In genomic region chr22:37198290-37199102, GRCh38 we compare ENCODE assay signal across 8 cellular contexts. TPM values are rescaled to one million over a fixed set of nuclear protein-coding genes. Genes with fewer than 3 reads are reported as not detected.
DNase-seq lines count a peak whose midpoint lies in the region; ATAC-seq and TF ChIP-seq lines count a peak whose summit lies in the region.

No MANE protein-coding gene starts in this region.

- H3K4me1 Mint-ChIP-seq in activated T-cell treated with anti-CD3 and anti-CD28 coated beads, Interleukin-2, amount 50 U/mL, for 72 hours (ENCODE audit: low read depth): peaks cover 66% of the 10 kb centered on the region

- CTCF ChIA-PET in Panc1 (lab: Charles Lee): interaction anchor here (1.0 to 1.4 kb wide), 3 partner anchors 31 to 122 kb away, joined by 3 to 4 read pairs (median 3); no protein-coding TSS in a partner anchor

- 2% methylated on average over 46 of the region's 51 CpGs for WGBS in esophagus muscularis mucosa

- peak overlapping the region; percentile 69 for H3K4me3 ChIP-seq in GM06990 (replicated peaks; ENCODE audit: low read depth, low read length)
- peak overlapping the region; percentile 51 to 66 for H3K4me3 ChIP-seq in Panc1 (ENCODE audit: low read depth in 2 of 2, low read length in 2 of 2)
- H3K4me3 ChIP-seq in esophagus muscularis mucosa: peak overlapping the region; percentile 74 to 82 (median 76)
- peak overlapping the region; percentile 56 to 96 for H3K4me3 ChIP-seq in muscle layer of colon (ENCODE audit: low read depth in 1 of 2, low read length in 2 of 2)

- peak overlapping the region; percentile 92 for H3K9ac ChIP-seq in muscle layer of colon (ENCODE audit: low read length)

- H3K27me3 ChIP-seq in GM06990 (replicated peaks; ENCODE audit: control insufficient read depth, insufficient read depth, low read length) (no peaks in the 10 kb centered on the region), Panc1 (ENCODE audit: control insufficient read depth, insufficient read depth, low read length) (no peaks in the 10 kb centered on the region), esophagus muscularis mucosa (no peaks in the 10 kb centered on the region), muscle layer of colon (ENCODE audit: control insufficient read depth in 1 of 2, insufficient read depth in 2 of 2, low read length in 2 of 2) (no peaks in the 10 kb centered on the region)

- H3K9me3 Mint-ChIP-seq in activated T-cell treated with anti-CD3 and anti-CD28 coated beads, Interleukin-2, amount 50 U/mL, for 72 hours: no peaks in the 10 kb centered on the region

- H3K27ac ChIP-seq in Panc1 (ENCODE audit: low read length) (peak overlapping the region; percentile 94), esophagus muscularis mucosa (replicated peaks in 1 of 4) (peak overlapping the region; percentile 97 to 98 (median 97)), muscle layer of colon (ENCODE audit: low read depth, low read length) (peak overlapping the region; percentile 89)

- TF ChIP-seq EP300 in esophagus muscularis mucosa (IDR thresholded peaks at IDR 0.05): no peak

- H3K4me1 ChIP-seq in Panc1 (ENCODE audit: control insufficient read depth, insufficient read depth, low read length) (peaks cover 49% of the 10 kb centered on the region), esophagus muscularis mucosa (peaks cover 40 to 46% (median 44%) of the 10 kb centered on the region in 4 donors), muscle layer of colon (ENCODE audit: insufficient read depth, low read length) (peaks cover 32% of the 10 kb centered on the region)

- BruUV-seq in Panc1 (replicated peaks; lab: Mats Ljungman, UMichigan): no TSS peak

- H3K9me3 ChIP-seq in Panc1 (ENCODE audit: control insufficient read depth, insufficient read depth, low read depth, low read length) (no peaks in the 10 kb centered on the region), esophagus muscularis mucosa (no peaks in the 10 kb centered on the region), muscle layer of colon (ENCODE audit: low read length) (no peaks in the 10 kb centered on the region)

- ATAC-seq in HG03432 (IDR thresholded peaks at IDR 0.05; ENCODE audit: unreplicated experiment): peak; percentile 28
- peak; percentile 41 for ATAC-seq in Panc1
- ATAC-seq in activated T-cell treated with anti-CD3 and anti-CD28 coated beads, Interleukin-2, amount 50 U/mL, for 72 hours (replicated peaks in 1 of 2): peak; percentile 39 to 48
- ATAC-seq in GM21529 (IDR thresholded peaks at IDR 0.05; ENCODE audit: unreplicated experiment): no peak

- no peak for TF ChIP-seq POLR2A in esophagus muscularis mucosa (IDR thresholded peaks at IDR 0.05; ENCODE audit: low read depth)

- intact Hi-C loops in Panc1 (cut with micrococcal nuclease; ENCODE audit: unreplicated experiment) (no loop called here), esophagus muscularis mucosa (cut with DNase I) (loop anchor here (1.0 kb wide), 1 partner anchor 31 kb away; no protein-coding TSS in a partner anchor)

- H3K27ac Mint-ChIP-seq in activated T-cell treated with anti-CD3 and anti-CD28 coated beads, Interleukin-2, amount 50 U/mL, for 72 hours: peak overlapping the region; percentile 89

- POLR2A ChIA-PET in Panc1 (lab: Charles Lee): interaction anchor here (0.6 kb wide), 1 partner anchor 118 kb away, joined by 3 read pairs; no protein-coding TSS in a partner anchor

- DNase-seq in GM06990 (ENCODE audit: extremely low read depth, insufficient read length) (peak; percentile 89), Panc1 (ENCODE audit: low read depth, low spot score) (no peak), esophagus muscularis mucosa (ENCODE audit: extremely low spot score) (no peak)
- DNase-seq in activated T-cell treated with anti-CD3 and anti-CD28 coated beads, Interleukin-2, amount 50 U/mL, for 72 hours: peak; percentile 91 to 96
- peak; percentile 99 for DNase-seq in stimulated activated CD8-positive, alpha-beta memory T cell treated with anti-CD3 and anti-CD28 coated beads, Interleukin-4, amount 100 ng/mL, for 48 hours

- H3K36me3 ChIP-seq in GM06990 (ENCODE audit: control insufficient read depth, insufficient read depth, low read length) (no peaks in the 10 kb centered on the region), Panc1 (ENCODE audit: control insufficient read depth, insufficient read depth, low read length) (no peaks in the 10 kb centered on the region), esophagus muscularis mucosa (no peaks in the 10 kb centered on the region), muscle layer of colon (ENCODE audit: insufficient read depth, low read length) (no peaks in the 10 kb centered on the region)

- in situ Hi-C loops in Panc1 (cut with HindIII; ENCODE audit: low pct_unique_long_range_greater_than_20kb, low sequenced_read_pairs): no loop called here

- no peaks in the 10 kb centered on the region for H3K27me3 Mint-ChIP-seq in activated T-cell treated with anti-CD3 and anti-CD28 coated beads, Interleukin-2, amount 50 U/mL, for 72 hours (ENCODE audit: low read depth)

- TF ChIP-seq CTCF in GM06990 (IDR thresholded peaks at IDR 0.05; ENCODE audit: insufficient read depth, low read length, poor library complexity, severe bottlenecking) (peak; percentile 84), Panc1 (IDR thresholded peaks at IDR 0.05) (peak; percentile 86), esophagus muscularis mucosa (IDR thresholded peaks at IDR 0.05) (peak; percentile 66 to 93 (median 93))

- H3K4me3 Mint-ChIP-seq in activated T-cell treated with anti-CD3 and anti-CD28 coated beads, Interleukin-2, amount 50 U/mL, for 72 hours: peak overlapping the region; percentile 83 to 91

- H3K36me3 Mint-ChIP-seq in activated T-cell treated with anti-CD3 and anti-CD28 coated beads, Interleukin-2, amount 50 U/mL, for 72 hours (ENCODE audit: insufficient read depth in 2 of 2): peaks cover 0 to 6% of the 10 kb centered on the region in 2 donors

RNA-seq across cellular contexts. Expression of gene C1QTNF6, which starts 10.4 kb away (rescaled TPM):
- total RNA-seq in Panc1 (2021; ENCODE audit: unreplicated experiment) (25.0 TPM), esophagus muscularis mucosa (1 to 10 TPM in 3 of 4 donors, under 1 TPM in 1; 0.83 to 2.9 (median 1.3) TPM)
- polyA plus RNA-seq in Panc1 (2012; ENCODE audit: insufficient read length): 24.0 TPM
- total RNA-seq in activated T-cell treated with anti-CD3 and anti-CD28 coated beads, Interleukin-2, amount 50 U/mL, for 72 hours: 10 to 100 TPM; 22.7 to 30.0 TPM

RNA-seq across cellular contexts. Expression of gene SSTR3, which starts 13.8 kb away (rescaled TPM):
- 0.08 TPM for total RNA-seq in Panc1 (2021; ENCODE audit: unreplicated experiment)
- not detected for polyA plus RNA-seq in Panc1 (2012; ENCODE audit: insufficient read length)
- 10 to 100 TPM in 1 of 2 donors, 1 to 10 TPM in 1; 10.0 to 14.6 TPM for total RNA-seq in activated T-cell treated with anti-CD3 and anti-CD28 coated beads, Interleukin-2, amount 50 U/mL, for 72 hours
- not detected for total RNA-seq in esophagus muscularis mucosa

RNA-seq across cellular contexts. Expression of gene RAC2, which starts 45.6 kb away (rescaled TPM):
- 1.5 TPM for total RNA-seq in Panc1 (2021; ENCODE audit: unreplicated experiment)
- 0.55 TPM for polyA plus RNA-seq in Panc1 (2012; ENCODE audit: insufficient read length)
- 100 to 1,000 TPM; 620 to 681 TPM for total RNA-seq in activated T-cell treated with anti-CD3 and anti-CD28 coated beads, Interleukin-2, amount 50 U/mL, for 72 hours
- 10 to 100 TPM in 1 of 4 donors, 1 to 10 TPM in 3; 4.1 to 21.9 (median 7.2) TPM for total RNA-seq in esophagus muscularis mucosa

RNA-seq across cellular contexts. Expression of gene IL2RB, which starts 48.8 kb away (rescaled TPM):
- 1.0 TPM for total RNA-seq in Panc1 (2021; ENCODE audit: unreplicated experiment)
- 0.59 TPM for polyA plus RNA-seq in Panc1 (2012; ENCODE audit: insufficient read length)
- 100 to 1,000 TPM; 313 to 440 TPM for total RNA-seq in activated T-cell treated with anti-CD3 and anti-CD28 coated beads, Interleukin-2, amount 50 U/mL, for 72 hours
- 1 to 10 TPM in 2 of 4 donors, under 1 TPM in 2; 0.19 to 2.9 (median 1.5) TPM for total RNA-seq in esophagus muscularis mucosa

Comparison
In these comparisons a context has a peak if more than half of its experiments do, and no peak if none do; other contexts are left out.
1. DNase-seq: peak in GM06990 (single experiment), activated T-cell treated with anti-CD3 and anti-CD28 coated beads, Interleukin-2, amount 50 U/mL, for 72 hours (2 of 2) and stimulated activated CD8-positive, alpha-beta memory T cell treated with anti-CD3 and anti-CD28 coated beads, Interleukin-4, amount 100 ng/mL, for 48 hours (single experiment); none in Panc1 (single experiment) and esophagus muscularis mucosa (single experiment).
2. RNA of gene SSTR3, which starts 13.8 kb away (total RNA-seq): 10.0 to 14.6 TPM in activated T-cell treated with anti-CD3 and anti-CD28 coated beads, Interleukin-2, amount 50 U/mL, for 72 hours; 0.08 TPM in Panc1 (single experiment) and not detected in esophagus muscularis mucosa; every median in the first group is over 10 times any median in the second.
3. RNA of gene RAC2, which starts 45.6 kb away (total RNA-seq): 620 to 681 TPM in activated T-cell treated with anti-CD3 and anti-CD28 coated beads, Interleukin-2, amount 50 U/mL, for 72 hours; 4.1 to 21.9 TPM in esophagus muscularis mucosa and 1.5 TPM in Panc1 (single experiment); every median in the first group is over 10 times any median in the second.
4. Peak in every context shown above with its lines, with median percentiles within 50 percentile points of each other: H3K4me3 ChIP-seq, CTCF ChIP-seq and H3K27ac ChIP-seq.